ENCODE assay signal across 1 cellular context in the genomic region with DNA sequence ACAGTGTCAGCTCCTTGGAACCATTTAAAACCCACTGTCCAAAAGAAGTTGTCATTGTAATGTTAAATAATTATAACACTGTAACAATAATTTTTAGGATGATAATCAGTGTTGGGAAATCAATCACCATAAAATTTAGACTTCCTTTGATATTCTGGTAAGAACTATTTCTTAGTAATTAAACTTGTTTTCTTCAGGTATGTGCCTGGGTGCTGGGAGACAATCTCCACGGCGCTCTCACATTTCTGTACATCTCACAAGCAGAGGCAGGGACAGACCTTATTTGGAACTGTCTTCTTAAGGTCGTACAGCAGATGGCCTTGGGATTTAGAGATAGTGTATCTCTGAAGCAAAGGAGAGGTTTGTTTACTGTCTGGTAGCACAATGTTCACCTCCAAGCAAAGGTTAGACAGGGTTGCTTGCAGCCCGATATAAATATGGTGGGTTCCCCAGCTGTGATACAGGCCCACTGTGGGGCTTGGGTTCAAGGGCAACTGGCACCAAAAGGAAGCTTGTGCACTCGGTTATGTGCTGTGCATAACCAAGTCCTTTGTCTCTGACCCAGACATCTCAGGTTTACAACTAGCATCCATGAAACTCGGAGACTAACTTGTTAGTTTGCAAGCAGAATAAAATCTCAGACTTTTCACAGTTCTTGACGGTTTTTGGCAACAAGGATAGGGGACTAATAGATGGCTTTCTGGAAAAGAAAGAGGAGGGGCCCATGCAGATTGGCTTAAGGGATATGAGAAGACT.
TF ChIP-seq lines count a peak whose summit lies in the region.

No MANE protein-coding gene starts in this region.

TF ChIP-seq in WTC11, 78 proteins besides CTCF, POLR2A, EP300 and RAD21 (continued from another document):
- TF ChIP-seq ZNF219 (CRISPR knock-in tag; IDR thresholded peaks at IDR 0.05; ENCODE audit: borderline replicate concordance): no peak
TF ChIP-seq in WTC11: peak in this region for 0.
